Comparison of ENCODE assay signal across 1 cellular context in genomic region chr20:6697228-6697972, GRCh38.
TF ChIP-seq lines count a peak whose summit lies in the region.

No MANE protein-coding gene starts in this region.

TF ChIP-seq in SK-N-SH treated with all-trans-retinoic acid at 6 μM for 48 hours, 23 proteins besides CTCF, POLR2A, EP300 and RAD21 (continued from another document):
- TF ChIP-seq POU6F1 (CRISPR knock-in tag; IDR thresholded peaks at IDR 0.05; ENCODE audit: borderline replicate concordance, low read depth) (no peak), TOX (CRISPR knock-in tag; IDR thresholded peaks at IDR 0.05; ENCODE audit: borderline replicate concordance) (no peak), CSRNP3 (CRISPR knock-in tag; IDR thresholded peaks at IDR 0.05) (no peak), ZFP3 (CRISPR knock-in tag; IDR thresholded peaks at IDR 0.05) (no peak)
